10 cellular contexts compared by ENCODE assay signal in genomic region chr14:22565391-22565945, GRCh38. TPM values are rescaled to one million over a fixed set of nuclear protein-coding genes. Genes with fewer than 3 reads are reported as not detected.
DNase-seq lines count a peak whose midpoint lies in the region; ATAC-seq, FAIRE-seq and TF ChIP-seq lines count a peak whose summit lies in the region.
"Had no signal": no experiment of that assay in that cellular context is flagged by ENCODE, and none has a peak within 500 bp of the region (broad histone marks: within the 10 kb centered on the region; RNA-seq: fewer than 3 reads in every experiment).

No MANE protein-coding gene starts in this region.

- peak; percentile 36 for ATAC-seq in HG03432 (IDR thresholded peaks at IDR 0.05; ENCODE audit: unreplicated experiment)
- ATAC-seq: PC-3 had no signal

- peaks cover 0 to 53% (median 22%) of the 10 kb centered on the region in 4 donors for H3K36me3 ChIP-seq in esophagus muscularis mucosa

- H3K27ac Mint-ChIP-seq in Calu3 (ENCODE audit: unreplicated experiment), result no peak overlapping the region

- CTCF ChIA-PET in Calu3 (lab: Charles Lee), result no interaction called here

- H3K4me3 Mint-ChIP-seq in Calu3 (ENCODE audit: low read depth, unreplicated experiment), result no peak overlapping the region

- TF ChIP-seq CTCF in esophagus muscularis mucosa (IDR thresholded peaks at IDR 0.05) (no peak), D721Med (IDR thresholded peaks at IDR 0.05; ENCODE audit: insufficient read depth, missing control alignments) (no peak), Calu3 (IDR thresholded peaks at IDR 0.05; ENCODE audit: unreplicated experiment) (no peak), lower leg skin (IDR thresholded peaks at IDR 0.05) (no peak)

- peak; percentile 11 for DNase-seq in stimulated activated CD4-positive, alpha-beta T cell treated with anti-CD3 and anti-CD28 coated beads, Interleukin-4, amount 100 ng/mL, for 24 hours
- no peak for DNase-seq in stimulated activated CD4-positive, alpha-beta T cell treated with anti-CD3 and anti-CD28 coated beads, Interleukin-2, amount 100 ng/mL, for 24 hours
- DNase-seq in esophagus muscularis mucosa (ENCODE audit: extremely low spot score) (no peak), D721Med (ENCODE audit: insufficient read length, low spot score) (no peak), GM19238 (ENCODE audit: insufficient read length, low spot score) (no peak), Calu3 (no peak), lower leg skin (ENCODE audit: low spot score in 2 of 2) (no peak)
- DNase-seq: BE2C, PC-3 had no signal

- no peak for FAIRE-seq in D721Med (lab: Jason Lieb, UNC)

- no peaks in the 10 kb centered on the region for H3K27me3 ChIP-seq in esophagus muscularis mucosa
- H3K27me3 ChIP-seq: BE2C had no signal

- H3K27me3 Mint-ChIP-seq in Calu3 (ENCODE audit: unreplicated experiment), result no peaks in the 10 kb centered on the region

- peaks cover 40% of the 10 kb centered on the region for H3K4me1 Mint-ChIP-seq in Calu3 (ENCODE audit: low read depth, unreplicated experiment)

- TF ChIP-seq EP300 in esophagus muscularis mucosa (IDR thresholded peaks at IDR 0.05), result no peak

- intact Hi-C loops in esophagus muscularis mucosa (cut with DNase I), result no loop called here
- intact Hi-C loops in Calu3 (cut with micrococcal nuclease; ENCODE audit: unreplicated experiment), result no loop called here
- intact Hi-C loops in lower leg skin (cut with DNase I; ENCODE audit: low total_unique reads), result loop anchor here (10.0 kb wide), 1 partner anchor 249 kb away; the partner anchor contains the start of gene SLC7A7

- no peak for TF ChIP-seq POLR2A in esophagus muscularis mucosa (IDR thresholded peaks at IDR 0.05; ENCODE audit: low read depth)
- TF ChIP-seq POLR2A in lower leg skin (IDR thresholded peaks at IDR 0.05), result no peak

- WGBS in esophagus muscularis mucosa, result 92% methylated on average over 3 of the region's 3 CpGs
- 82 to 87% methylated on average over 3 of the region's 3 CpGs for WGBS in lower leg skin, 2 donors

- H3K9me3 ChIP-seq in esophagus muscularis mucosa, result no peaks in the 10 kb centered on the region
- H3K9me3 ChIP-seq: BE2C had no signal

- no peak overlapping the region for H3K4me3 ChIP-seq in esophagus muscularis mucosa
- no peak overlapping the region for H3K4me3 ChIP-seq in lower leg skin (ENCODE audit: low read depth, poor library complexity, severe bottlenecking)

- no peaks in the 10 kb centered on the region for H3K9me3 Mint-ChIP-seq in Calu3 (ENCODE audit: low read depth, unreplicated experiment)

- H3K27ac ChIP-seq in esophagus muscularis mucosa (replicated peaks in 1 of 4), result peak overlapping the region in 3 of 4 donors; percentile 65 to 73 (median 71)

- no TSS peak for BruUV-seq in Calu3 (replicated peaks; lab: Mats Ljungman, UMichigan)

- peaks cover 40% of the 10 kb centered on the region for H3K36me3 Mint-ChIP-seq in Calu3 (ENCODE audit: insufficient read depth, unreplicated experiment)

- H3K4me1 ChIP-seq in esophagus muscularis mucosa, result peaks cover 5 to 48% (median 39%) of the 10 kb centered on the region in 4 donors

RNA-seq across cellular contexts. Expression of gene DAD1, which starts 23.6 kb away (rescaled TPM):
- 100 to 1,000 TPM; 118 to 154 (median 131) TPM for total RNA-seq in esophagus muscularis mucosa
- 196 and 197 TPM in 2 replicates for total RNA-seq in Calu3 (2022)
- 100 to 1,000 TPM; 103 to 131 (median 124) TPM for total RNA-seq in lower leg skin

RNA-seq across cellular contexts. Expression of gene ABHD4, which starts 32.6 kb away (rescaled TPM):
- total RNA-seq in esophagus muscularis mucosa, result 10 to 100 TPM; 18.7 to 42.3 (median 27.7) TPM
- 11.2 and 11.6 TPM in 2 replicates for total RNA-seq in Calu3 (2022)
- 10 to 100 TPM; 20.5 to 29.3 (median 28.5) TPM for total RNA-seq in lower leg skin
